In the genomic region with DNA sequence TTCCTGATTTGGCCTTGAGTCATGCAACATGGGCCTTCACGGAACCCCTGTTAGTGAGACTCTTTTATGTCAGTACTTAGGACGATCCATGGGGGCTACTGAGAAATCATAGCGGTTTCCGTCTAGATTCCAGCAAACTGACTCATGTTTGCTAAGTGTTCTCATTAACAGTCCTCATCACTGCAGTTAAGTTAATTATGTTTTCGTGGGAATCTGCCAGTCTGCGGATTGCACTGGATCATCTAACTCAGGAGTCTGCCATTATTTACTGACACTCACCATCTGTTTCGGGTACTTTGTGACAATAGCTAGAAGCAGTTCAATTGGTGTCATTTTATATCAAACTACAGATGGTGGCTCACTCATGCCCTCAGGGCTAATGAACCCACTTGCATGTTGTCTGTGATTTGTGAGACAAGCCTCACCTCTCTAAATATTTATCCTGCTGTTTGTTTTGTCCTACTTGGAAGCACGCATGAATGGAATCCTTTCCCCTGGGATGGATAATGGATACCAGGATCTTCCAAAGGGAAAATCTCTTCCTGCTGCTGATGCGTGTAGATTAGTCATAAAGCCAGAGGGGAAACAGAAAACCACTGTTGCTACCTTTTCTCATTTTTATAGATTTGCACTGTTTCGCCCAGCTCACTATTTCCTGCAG, we compare ENCODE assay signal across 12 cellular contexts.
DNase-seq lines count a peak whose midpoint lies in the region; TF ChIP-seq lines count a peak whose summit lies in the region.
"Had no signal": no experiment of that assay in that cellular context is flagged by ENCODE, and none has a peak within 500 bp of the region (broad histone marks: within the 10 kb centered on the region; RNA-seq: fewer than 3 reads in every experiment).

No MANE protein-coding gene starts in this region.

- in situ Hi-C loops in HAP-1 (cut with MboI; ENCODE audit: low sequenced_read_pairs), result no loop called here

- no peaks in the 10 kb centered on the region for H3K36me3 Mint-ChIP-seq in CD4-positive, alpha-beta memory T cell

- DNase-seq in DMS 273 (lab: John Stamatoyannopoulos, UW; ENCODE audit: unreplicated experiment) (peak; percentile 43), NCI-H1694 (lab: John Stamatoyannopoulos, UW) (peak; percentile 64), SJSA1 (ENCODE audit: low read depth in 1 of 2, low spot score in 2 of 2) (peak; percentile 99 to 100), kidney epithelial cell (ENCODE audit: low read depth) (peak; percentile 35), HAP-1 (ENCODE audit: low spot score in 2 of 2) (no peak), superior temporal gyrus (ENCODE audit: extremely low spot score) (no peak)
- DNase-seq in CD4-positive, alpha-beta memory T cell, result no peak
- no peak for DNase-seq in activated CD4-positive, CD25-positive, alpha-beta regulatory T cell treated with anti-CD3 and anti-CD28 coated beads, Interleukin-2, amount 50 U/mL, for 72 hours
- DNase-seq: activated CD8-positive, alpha-beta memory T cell treated with anti-CD3 and anti-CD28 coated beads, Interleukin-2, amount 50 U/mL, for 48 hours; cortex of kidney; stimulated activated CD8-positive, alpha-beta memory T cell treated with anti-CD3 and anti-CD28 coated beads, Interleukin-4, amount 100 ng/mL, for 48 hours had no signal

- H3K27ac ChIP-seq in SJSA1, result peak overlapping the region; percentile 75
- H3K27ac ChIP-seq in CD4-positive, alpha-beta memory T cell (ENCODE audit: low read depth, low read length), result no peak overlapping the region
- H3K27ac ChIP-seq: KMS-11 had no signal

- H3K27me3 ChIP-seq in SJSA1 (replicated peaks) (no peaks in the 10 kb centered on the region), kidney epithelial cell (ENCODE audit: control insufficient read depth, insufficient read depth, low read length) (no peaks in the 10 kb centered on the region), HAP-1 (ENCODE audit: low read depth) (no peaks in the 10 kb centered on the region)
- no peaks in the 10 kb centered on the region for H3K27me3 ChIP-seq in CD4-positive, alpha-beta memory T cell (ENCODE audit: insufficient read depth, low read length)

- CTCF ChIA-PET in CD4-positive, alpha-beta memory T cell (lab: Charles Lee; ENCODE audit: partially characterized antibody), result no interaction called here

- H3K9me3 ChIP-seq in SJSA1 (replicated peaks), result peaks cover 4% of the 10 kb centered on the region
- H3K9me3 ChIP-seq in HAP-1, result no peaks in the 10 kb centered on the region
- no peaks in the 10 kb centered on the region for H3K9me3 ChIP-seq in CD4-positive, alpha-beta memory T cell (ENCODE audit: control insufficient read depth in 1 of 2, low read length in 2 of 2)

- no peak overlapping the region for H3K27ac Mint-ChIP-seq in CD4-positive, alpha-beta memory T cell

- peaks cover 45% of the 10 kb centered on the region for H3K4me1 ChIP-seq in SJSA1 (replicated peaks)
- H3K4me1 ChIP-seq in HAP-1, result no peaks in the 10 kb centered on the region
- no peaks in the 10 kb centered on the region for H3K4me1 ChIP-seq in CD4-positive, alpha-beta memory T cell (ENCODE audit: insufficient read depth, low read length)

- H3K36me3 ChIP-seq in SJSA1 (peaks cover 68% of the 10 kb centered on the region), kidney epithelial cell (ENCODE audit: control insufficient read depth, insufficient read depth, low read length) (peaks cover 19% of the 10 kb centered on the region), HAP-1 (replicated peaks) (no peaks in the 10 kb centered on the region)
- no peaks in the 10 kb centered on the region for H3K36me3 ChIP-seq in CD4-positive, alpha-beta memory T cell (ENCODE audit: insufficient read depth, low read length)

- H3K4me3 Mint-ChIP-seq in CD4-positive, alpha-beta memory T cell, result no peak overlapping the region

- H3K9me3 Mint-ChIP-seq in CD4-positive, alpha-beta memory T cell, result peaks cover 0 to 5% (median 0%) of the 10 kb centered on the region in 8 donors

- no peak overlapping the region for H3K4me3 ChIP-seq in SJSA1
- H3K4me3 ChIP-seq in kidney epithelial cell (ENCODE audit: low read depth, low read length), result no peak overlapping the region
- H3K4me3 ChIP-seq in HAP-1, result no peak overlapping the region
- no peak overlapping the region for H3K4me3 ChIP-seq in CD4-positive, alpha-beta memory T cell (ENCODE audit: low read length in 2 of 2)

- intact Hi-C loops in CD4-positive, alpha-beta memory T cell (cut with micrococcal nuclease), result no loop called here

- TF ChIP-seq CTCF in kidney epithelial cell (IDR thresholded peaks at IDR 0.05; ENCODE audit: insufficient read depth, low read length, poor library complexity, severe bottlenecking), result no peak

- peaks cover 6 to 12% of the 10 kb centered on the region in 2 donors for H3K27me3 Mint-ChIP-seq in CD4-positive, alpha-beta memory T cell

- no peaks in the 10 kb centered on the region for H3K4me1 Mint-ChIP-seq in CD4-positive, alpha-beta memory T cell

- POLR2A ChIA-PET in CD4-positive, alpha-beta memory T cell (lab: Charles Lee; ENCODE audit: partially characterized antibody), result no interaction called here

Comparison
In these comparisons a context has a peak if more than half of its experiments do, and no peak if none do; other contexts are left out.
1. DNase-seq: peak in DMS 273 (single experiment), NCI-H1694 (single experiment), SJSA1 (2 of 2) and kidney epithelial cell (single experiment); none in HAP-1 (0 of 2), CD4-positive, alpha-beta memory T cell (0 of 5), activated CD4-positive, CD25-positive, alpha-beta regulatory T cell treated with anti-CD3 and anti-CD28 coated beads, Interleukin-2, amount 50 U/mL, for 72 hours (single experiment) and superior temporal gyrus (single experiment).